ENCODE assay signal across 24 cellular contexts in genomic region chr13:85362980-85363379, GRCh38.
DNase-seq lines count a peak whose midpoint lies in the region; ATAC-seq, FAIRE-seq and TF ChIP-seq lines count a peak whose summit lies in the region.
"Had no signal": no experiment of that assay in that cellular context is flagged by ENCODE, and none has a peak within 500 bp of the region (broad histone marks: within the 10 kb centered on the region; RNA-seq: fewer than 3 reads in every experiment).

No MANE protein-coding gene starts in this region.

- no peak for TF ChIP-seq CTCF in WTC11 (IDR thresholded peaks at IDR 0.05)
- TF ChIP-seq CTCF in kidney (IDR thresholded peaks at IDR 0.05; ENCODE audit: borderline replicate concordance, extremely low read depth, insufficient read depth) = no peak
- TF ChIP-seq CTCF in upper lobe of right lung (IDR thresholded peaks at IDR 0.05) = no peak

- FAIRE-seq in kidney (lab: Jason Lieb, UNC) = no peak
- FAIRE-seq: A549, D721Med, G401.6, GM12891, GM19239 had no signal

- H3K27ac ChIP-seq in kidney (ENCODE audit: low read depth in 2 of 2, low read length in 2 of 2) (no peak overlapping the region), upper lobe of right lung (no peak overlapping the region)
- H3K27ac ChIP-seq: 22Rv1; A549; BLaER1 treated with 17β-estradiol and CSF1 and Interleukin-3, amounts not matched to agents 10 nM and 100 nM; C4-2B had no signal

- CTCF ChIA-PET in WTC11 (lab: Charles Lee) = no interaction called here

- H3K27me3 ChIP-seq in upper lobe of right lung = no peaks in the 10 kb centered on the region
- H3K27me3 ChIP-seq: BLaER1 treated with 17β-estradiol and CSF1 and Interleukin-3, amounts not matched to agents 10 nM and 100 nM had no signal

- H3K27me3 Mint-ChIP-seq in WTC11 (ENCODE audit: low read depth) = no peaks in the 10 kb centered on the region
- H3K27me3 Mint-ChIP-seq: B cell; CD4-positive, alpha-beta T cell had no signal

- H3K9me3 Mint-ChIP-seq in WTC11 = peaks cover 9% of the 10 kb centered on the region
- H3K9me3 Mint-ChIP-seq: CD4-positive, alpha-beta T cell had no signal

- no peaks in the 10 kb centered on the region for H3K4me1 Mint-ChIP-seq in WTC11
- H3K4me1 Mint-ChIP-seq: B cell had no signal

- H3K9me3 ChIP-seq in kidney (ENCODE audit: control insufficient read depth in 1 of 2, low read length in 2 of 2) (peaks cover 0 to 2% of the 10 kb centered on the region in 2 donors), upper lobe of right lung (no peaks in the 10 kb centered on the region)
- H3K9me3 ChIP-seq: A549, Caco-2 had no signal

- no peaks in the 10 kb centered on the region for H3K36me3 Mint-ChIP-seq in WTC11
- H3K36me3 Mint-ChIP-seq: CD8-positive, alpha-beta T cell had no signal

- no peak overlapping the region for H3K9ac ChIP-seq in kidney (ENCODE audit: low read length in 2 of 2)
- H3K9ac ChIP-seq: BLaER1 treated with 17β-estradiol and CSF1 and Interleukin-3, amounts not matched to agents 10 nM and 100 nM had no signal

- POLR2A ChIA-PET in WTC11 (lab: Charles Lee) = no interaction called here

- intact Hi-C loops in kidney (cut with DNase I) = no loop called here
- intact Hi-C loops in upper lobe of right lung (cut with DNase I) = no loop called here

- H3K27ac Mint-ChIP-seq in WTC11 = no peak overlapping the region
- H3K27ac Mint-ChIP-seq: B cell; CD4-positive, alpha-beta T cell; CD8-positive, alpha-beta T cell had no signal

- H3K4me1 ChIP-seq in kidney (ENCODE audit: control insufficient read depth in 1 of 2, insufficient read depth in 1 of 2, low read depth in 1 of 2, low read length in 2 of 2) (no peaks in the 10 kb centered on the region), upper lobe of right lung (no peaks in the 10 kb centered on the region)
- H3K4me1 ChIP-seq: A549, Caco-2 had no signal

- H3K36me3 ChIP-seq in kidney (ENCODE audit: control insufficient read depth in 1 of 2, insufficient read depth in 2 of 2, low read length in 2 of 2) (no peaks in the 10 kb centered on the region), upper lobe of right lung (no peaks in the 10 kb centered on the region)
- H3K36me3 ChIP-seq: BLaER1 treated with 17β-estradiol and CSF1 and Interleukin-3, amounts not matched to agents 10 nM and 100 nM had no signal

- no peak overlapping the region for H3K4me3 ChIP-seq in kidney (ENCODE audit: low read length in 2 of 2)
- H3K4me3 ChIP-seq in upper lobe of right lung = no peak overlapping the region
- H3K4me3 ChIP-seq: A549; BLaER1 treated with 17β-estradiol and CSF1 and Interleukin-3, amounts not matched to agents 10 nM and 100 nM had no signal

- ATAC-seq in WTC11 (peak; percentile 78), upper lobe of right lung (peak; percentile 20), HG03108 (IDR thresholded peaks at IDR 0.05; ENCODE audit: unreplicated experiment) (no peak), HG02970 (IDR thresholded peaks at IDR 0.05; ENCODE audit: low FRiP score, unreplicated experiment) (no peak)
- ATAC-seq: A549; CD8-positive, alpha-beta T cell had no signal

- DNase-seq in NCI-H510A (lab: John Stamatoyannopoulos, UW) (peak; percentile 0), NCI-H510A treated with DMSO at 0.1 percent for 48 hours (lab: John Stamatoyannopoulos, UW) (no peak), WTC11 (ENCODE audit: low spot score) (peak; percentile 35), kidney (peak; percentile 53), upper lobe of right lung (no peak), MV-4-11 (lab: John Stamatoyannopoulos, UW) (no peak)
- DNase-seq: AML-193; Caco-2; Calu3; CD4-positive, alpha-beta T cell; CD8-positive, alpha-beta T cell; DMS79 treated with DMSO at 0.1 percent for 48 hours; GF-D8 had no signal

- no peak overlapping the region for H3K4me3 Mint-ChIP-seq in WTC11
- H3K4me3 Mint-ChIP-seq: B cell; CD4-positive, alpha-beta T cell; CD8-positive, alpha-beta T cell had no signal

TF ChIP-seq in WTC11, 78 proteins besides CTCF, POLR2A, EP300 and RAD21 (continues in another document):
- TF ChIP-seq E2F4 (CRISPR knock-in tag; IDR thresholded peaks at IDR 0.05; ENCODE audit: borderline replicate concordance, low read depth) (no peak), AFF4 (CRISPR knock-in tag; IDR thresholded peaks at IDR 0.05; ENCODE audit: borderline replicate concordance) (no peak), ZNF396 (CRISPR knock-in tag; IDR thresholded peaks at IDR 0.05; ENCODE audit: borderline replicate concordance) (no peak), E2F5 (CRISPR knock-in tag; IDR thresholded peaks at IDR 0.05) (no peak), CREB1 (CRISPR knock-in tag; IDR thresholded peaks at IDR 0.05) (no peak), JUN (CRISPR knock-in tag; IDR thresholded peaks at IDR 0.05) (no peak), USF2 (CRISPR knock-in tag; IDR thresholded peaks at IDR 0.05) (no peak), CBFB (CRISPR knock-in tag; IDR thresholded peaks at IDR 0.05; ENCODE audit: low read depth) (no peak), ZNF512 (CRISPR knock-in tag; IDR thresholded peaks at IDR 0.05; ENCODE audit: borderline replicate concordance) (no peak), ZBTB43 (CRISPR knock-in tag; IDR thresholded peaks at IDR 0.05) (no peak), FOXK1 (CRISPR knock-in tag; IDR thresholded peaks at IDR 0.05) (no peak)

Comparison
In these comparisons a context has a peak if more than half of its experiments do, and no peak if none do; other contexts are left out.
1. DNase-seq: peak in NCI-H510A (single experiment), WTC11 (single experiment) and kidney (single experiment); none in NCI-H510A treated with DMSO at 0.1 percent for 48 hours (single experiment), upper lobe of right lung (single experiment) and MV-4-11 (single experiment).
2. ATAC-seq: peak in WTC11 (single experiment) and upper lobe of right lung (single experiment); none in HG03108 (single experiment) and HG02970 (single experiment).